In genomic region chrX:111165902-111166301, GRCh38 we compare ENCODE assay signal across 2 cellular contexts.
A peak's percentile ranks its signal among the peaks of the same experiment; 100 is the strongest.
TF ChIP-seq lines count a peak whose summit lies in the region.

No MANE protein-coding gene starts in this region.

TF ChIP-seq in liver, 16 proteins besides CTCF, POLR2A, EP300 and RAD21:
- TF ChIP-seq TAF1 (conservative IDR thresholded peaks at IDR 0.05) (no peak), HNF4A (conservative IDR thresholded peaks at IDR 0.05) (peak; percentile 62 to 65)

TF ChIP-seq in HepG2, 621 proteins besides CTCF, POLR2A, EP300 and RAD21 (continued from another document):
- TF ChIP-seq ZNF616 (CRISPR knock-in tag; IDR thresholded peaks at IDR 0.05; ENCODE audit: low read depth) (no peak), ZNF614 (CRISPR knock-in tag; IDR thresholded peaks at IDR 0.05; ENCODE audit: borderline replicate concordance) (no peak)
